Comparison of ENCODE assay signal across 1 cellular context in genomic region chr22:31919730-31920129, GRCh38.
TF ChIP-seq lines count a peak whose summit lies in the region.

No MANE protein-coding gene starts in this region.

TF ChIP-seq in HepG2, 621 proteins besides CTCF, POLR2A, EP300 and RAD21 (continued from another document):
- TF ChIP-seq ZNF646 (CRISPR knock-in tag; IDR thresholded peaks at IDR 0.05) (no peak), HNF4G (IDR thresholded peaks at IDR 0.05; ENCODE audit: borderline replicate concordance, low read depth, low read length) (peak; percentile 52; the same call in 1 of the 2 replicates), HNF4G (CRISPR knock-in tag; IDR thresholded peaks at IDR 0.05; ENCODE audit: borderline replicate concordance, low read depth) (no peak), NR2F6 (IDR thresholded peaks at IDR 0.05) (0 out of 2 replicates have a peak, but pooled peaks have one; percentile 15), NR2F6 (CRISPR knock-in tag; IDR thresholded peaks at IDR 0.05) (no peak; the same call in 1 of the 2 replicates), MBD4 (IDR thresholded peaks at IDR 0.05; ENCODE audit: borderline replicate concordance, low read length) (no peak), HNF4A (CRISPR knock-in tag; IDR thresholded peaks at IDR 0.05) (peak; percentile 76), PITX1 (CRISPR knock-in tag; IDR thresholded peaks at IDR 0.05) (peak; percentile 49), SSRP1 (CRISPR knock-in tag; IDR thresholded peaks at IDR 0.05) (no peak)
- TF ChIP-seq, protein P1, sequence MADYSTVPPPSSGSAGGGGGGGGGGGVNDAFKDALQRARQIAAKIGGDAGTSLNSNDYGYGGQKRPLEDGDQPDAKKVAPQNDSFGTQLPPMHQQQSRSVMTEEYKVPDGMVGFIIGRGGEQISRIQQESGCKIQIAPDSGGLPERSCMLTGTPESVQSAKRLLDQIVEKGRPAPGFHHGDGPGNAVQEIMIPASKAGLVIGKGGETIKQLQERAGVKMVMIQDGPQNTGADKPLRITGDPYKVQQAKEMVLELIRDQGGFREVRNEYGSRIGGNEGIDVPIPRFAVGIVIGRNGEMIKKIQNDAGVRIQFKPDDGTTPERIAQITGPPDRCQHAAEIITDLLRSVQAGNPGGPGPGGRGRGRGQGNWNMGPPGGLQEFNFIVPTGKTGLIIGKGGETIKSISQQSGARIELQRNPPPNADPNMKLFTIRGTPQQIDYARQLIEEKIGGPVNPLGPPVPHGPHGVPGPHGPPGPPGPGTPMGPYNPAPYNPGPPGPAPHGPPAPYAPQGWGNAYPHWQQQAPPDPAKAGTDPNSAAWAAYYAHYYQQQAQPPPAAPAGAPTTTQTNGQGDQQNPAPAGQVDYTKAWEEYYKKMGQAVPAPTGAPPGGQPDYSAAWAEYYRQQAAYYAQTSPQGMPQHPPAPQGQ (CRISPR knock-in tag; IDR thresholded peaks at IDR 0.05; ENCODE audit: borderline replicate concordance) = no peak
